In the genomic region with DNA sequence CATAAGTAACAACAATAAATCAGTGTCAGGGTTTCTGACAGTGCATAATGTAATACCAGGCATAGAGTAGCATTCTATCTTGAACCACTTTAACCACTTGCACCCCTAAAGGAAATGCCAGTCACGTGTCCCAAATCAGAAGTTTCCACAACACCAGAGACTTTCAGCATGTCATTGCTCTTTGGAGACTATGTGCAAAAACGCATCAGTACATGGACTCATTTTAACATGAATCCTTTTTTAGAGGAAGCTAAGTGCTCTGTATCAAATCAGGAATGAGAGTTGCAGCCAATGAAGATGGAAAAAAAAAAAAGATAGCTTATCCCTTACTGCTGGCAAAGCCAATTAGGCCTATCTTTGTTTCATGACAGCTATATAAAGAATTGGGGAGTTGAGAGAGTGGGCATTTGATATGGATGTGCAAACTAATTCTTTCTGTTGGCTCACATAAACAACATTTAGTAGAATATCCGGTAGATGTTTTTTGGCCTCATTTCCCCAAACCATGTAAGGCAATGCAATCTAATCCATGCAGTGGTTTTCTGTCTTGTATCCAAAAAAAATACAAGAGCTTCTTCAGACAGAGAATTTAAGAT, we compare ENCODE assay signal across 16 cellular contexts.
A peak's percentile ranks its signal among the peaks of the same experiment; 100 is the strongest.
DNase-seq lines count a peak whose midpoint lies in the region; ATAC-seq, FAIRE-seq and TF ChIP-seq lines count a peak whose summit lies in the region.
"Had no signal": no experiment of that assay in that cellular context is flagged by ENCODE, and none has a peak within 500 bp of the region (broad histone marks: within the 10 kb centered on the region; RNA-seq: fewer than 3 reads in every experiment).

No MANE protein-coding gene starts in this region.

- peak; percentile 41 for FAIRE-seq in keratinocyte (lab: Jason Lieb, UNC)

- no peaks in the 10 kb centered on the region for H3K27me3 ChIP-seq in keratinocyte (ENCODE audit: control insufficient read depth, extremely low read depth, insufficient read depth, low read length)

- peak overlapping the region; percentile 69 for H3K27ac ChIP-seq in epithelial cell of prostate
- peak overlapping the region; percentile 55 for H3K27ac ChIP-seq in keratinocyte (ENCODE audit: control insufficient read depth, insufficient read depth, low read length)
- H3K27ac ChIP-seq: WERI-Rb-1 had no signal

- no peak for ATAC-seq in HG03460 (IDR thresholded peaks at IDR 0.05; ENCODE audit: unreplicated experiment)
- ATAC-seq in stimulated activated naive B cell treated with anti-CD40 and anti-IgM and Interleukin-4, amounts not matched to agents 10 μg/mL and 1 μg/mL and 100 μg/mL, for 72 hours (replicated peaks) = no peak

- no peaks in the 10 kb centered on the region for H3K4me1 Mint-ChIP-seq in stimulated activated naive B cell treated with anti-CD40 and anti-IgM and Interleukin-4, amounts not matched to agents 10 μg/mL and 1 μg/mL and 100 μg/mL, for 72 hours

- no peaks in the 10 kb centered on the region for H3K9me3 Mint-ChIP-seq in stimulated activated naive B cell treated with anti-CD40 and anti-IgM and Interleukin-4, amounts not matched to agents 10 μg/mL and 1 μg/mL and 100 μg/mL, for 72 hours

- H3K79me2 ChIP-seq in keratinocyte (ENCODE audit: control insufficient read depth, insufficient read depth, low read length) = no peaks in the 10 kb centered on the region

- peak; percentile 62 for DNase-seq in AG10803 (ENCODE audit: low read depth)
- peak; percentile 10 for DNase-seq in NCI-H446 treated with DMSO at 0.1 percent for 48 hours (lab: John Stamatoyannopoulos, UW)
- no peak for DNase-seq in epithelial cell of prostate (ENCODE audit: low read depth, low spot score)
- DNase-seq in keratinocyte (ENCODE audit: low read depth, low spot score) = no peak
- DNase-seq in activated CD4-positive, alpha-beta T cell treated with anti-CD3 and anti-CD28 coated beads, Interleukin-2, amount 50 U/mL, for 48 hours = no peak
- no peak for DNase-seq in NCI-H2227 (lab: John Stamatoyannopoulos, UW; ENCODE audit: unreplicated experiment)
- DNase-seq in stimulated activated naive B cell treated with anti-CD40 and anti-IgM and Interleukin-4, amounts not matched to agents 10 μg/mL and 1 μg/mL and 100 μg/mL, for 72 hours = no peak
- DNase-seq: activated naive CD4-positive, alpha-beta T cell treated with anti-CD3 and anti-CD28 coated beads, Interleukin-2, amount 50 U/mL, for 16 hours; H7; midbrain; NCI-H1417 treated with DMSO at 0.1 percent for 48 hours; nucleus accumbens; OCI-M1; stimulated activated CD4-positive, alpha-beta T cell treated with anti-CD3 and anti-CD28 coated beads, Interleukin-12 subunit alpha, Interleukin-12 subunit beta, amount 100 ng/mL, for 4 hours; WERI-Rb-1 had no signal

- no peak overlapping the region for H2AFZ ChIP-seq in keratinocyte (ENCODE audit: control insufficient read depth, low read length)

- no peaks in the 10 kb centered on the region for H3K36me3 ChIP-seq in keratinocyte (ENCODE audit: control insufficient read depth in 2 of 2, extremely low read depth in 1 of 2, insufficient read depth in 2 of 2, low read length in 2 of 2)
- H3K36me3 ChIP-seq: WERI-Rb-1 had no signal

- H3K27ac Mint-ChIP-seq in stimulated activated naive B cell treated with anti-CD40 and anti-IgM and Interleukin-4, amounts not matched to agents 10 μg/mL and 1 μg/mL and 100 μg/mL, for 72 hours = no peak overlapping the region

- H4K20me1 ChIP-seq in keratinocyte (ENCODE audit: control insufficient read depth, extremely low read depth, insufficient read depth, low read length) = no peaks in the 10 kb centered on the region

- no peak overlapping the region for H3K4me2 ChIP-seq in keratinocyte (ENCODE audit: control insufficient read depth, extremely low read depth, insufficient read depth, low read depth, low read length)

- peaks cover 3 to 9% of the 10 kb centered on the region in 2 donors for H3K27me3 Mint-ChIP-seq in stimulated activated naive B cell treated with anti-CD40 and anti-IgM and Interleukin-4, amounts not matched to agents 10 μg/mL and 1 μg/mL and 100 μg/mL, for 72 hours

- no peak for TF ChIP-seq CTCF in AG10803 (conservative IDR thresholded peaks at IDR 0.05; ENCODE audit: low read length)
- TF ChIP-seq CTCF in keratinocyte (optimal IDR thresholded peaks at IDR 0.05 in 1 of 3, IDR thresholded peaks at IDR 0.05 in 1 of 3, conservative IDR thresholded peaks at IDR 0.05 in 1 of 3; ENCODE audit: extremely low read depth in 1 of 3, insufficient read depth in 2 of 3, low read length in 3 of 3) = no peak

- H3K9me3 ChIP-seq in keratinocyte (ENCODE audit: control insufficient read depth, low read depth, low read length) = peaks cover 2% of the 10 kb centered on the region

- dilution Hi-C loops in keratinocyte (cut with MboI; ENCODE audit: extremely low pct_ligation_motif_present, low sequenced_read_pairs) = no loop called here

- H3K36me3 Mint-ChIP-seq in stimulated activated naive B cell treated with anti-CD40 and anti-IgM and Interleukin-4, amounts not matched to agents 10 μg/mL and 1 μg/mL and 100 μg/mL, for 72 hours = no peaks in the 10 kb centered on the region

- H3K4me3 ChIP-seq in AG10803 (ENCODE audit: low read length) = no peak overlapping the region
- no peak overlapping the region for H3K4me3 ChIP-seq in keratinocyte (ENCODE audit: control insufficient read depth in 2 of 3, extremely low read depth in 1 of 3, insufficient read depth in 2 of 3, low read depth in 1 of 3, low read length in 3 of 3)

- no peaks in the 10 kb centered on the region for H3K9me1 ChIP-seq in keratinocyte (ENCODE audit: control insufficient read depth, extremely low read depth, insufficient read depth, low read length)

- no peak overlapping the region for H3K4me3 Mint-ChIP-seq in stimulated activated naive B cell treated with anti-CD40 and anti-IgM and Interleukin-4, amounts not matched to agents 10 μg/mL and 1 μg/mL and 100 μg/mL, for 72 hours

- peaks cover 26% of the 10 kb centered on the region for H3K4me1 ChIP-seq in keratinocyte (ENCODE audit: control insufficient read depth, extremely low read depth, insufficient read depth, low read length)

- no peak overlapping the region for H3K9ac ChIP-seq in keratinocyte (ENCODE audit: control insufficient read depth, extremely low read depth, insufficient read depth, low read length)

Comparison
In these comparisons a context has a peak if more than half of its experiments do, and no peak if none do; other contexts are left out.
1. DNase-seq: peak in AG10803 (single experiment) and NCI-H446 treated with DMSO at 0.1 percent for 48 hours (single experiment); none in epithelial cell of prostate (single experiment), keratinocyte (single experiment), activated CD4-positive, alpha-beta T cell treated with anti-CD3 and anti-CD28 coated beads, Interleukin-2, amount 50 U/mL, for 48 hours (0 of 2), NCI-H2227 (single experiment) and stimulated activated naive B cell treated with anti-CD40 and anti-IgM and Interleukin-4, amounts not matched to agents 10 μg/mL and 1 μg/mL and 100 μg/mL, for 72 hours (single experiment).